ENCODE assay signal across 12 cellular contexts in genomic region chr5:97071101-97071500, GRCh38.
DNase-seq lines count a peak whose midpoint lies in the region; ATAC-seq and TF ChIP-seq lines count a peak whose summit lies in the region.
"Had no signal": no experiment of that assay in that cellular context is flagged by ENCODE, and none has a peak within 500 bp of the region (broad histone marks: within the 10 kb centered on the region; RNA-seq: fewer than 3 reads in every experiment).

No MANE protein-coding gene starts in this region.

- H3K4me3 ChIP-seq in BJ (ENCODE audit: low read depth, low read length) (no peak overlapping the region), PC-3 (ENCODE audit: low read length) (no peak overlapping the region), fibroblast of the aortic adventitia (ENCODE audit: low read depth, low read length) (no peak overlapping the region)
- H3K4me3 ChIP-seq: SK-N-MC had no signal

- H3K4me1 ChIP-seq in PC-3 (ENCODE audit: insufficient read depth, low read length) = no peaks in the 10 kb centered on the region

- peak; percentile 37; the same call in 1 of the 2 replicates for ATAC-seq in PC-3

- H3K4me2 ChIP-seq in PC-3 (ENCODE audit: low read length) = no peak overlapping the region

- CTCF ChIA-PET in BJ (lab: Yijun Ruan, JAX) (no interaction called here), PC-3 (lab: Charles Lee) (no interaction called here)

- no peaks in the 10 kb centered on the region for H3K36me3 ChIP-seq in BJ (ENCODE audit: control insufficient read depth, insufficient read depth, low read length)
- no peaks in the 10 kb centered on the region for H3K36me3 ChIP-seq in PC-3 (ENCODE audit: low read depth, low read length)

- intact Hi-C loops in PC-3 (cut with micrococcal nuclease) = no loop called here

- no peak overlapping the region for H2AFZ ChIP-seq in PC-3 (ENCODE audit: low read length)

- H3F3A ChIP-seq in PC-3 (ENCODE audit: low read length, unreplicated experiment) = no peaks in the 10 kb centered on the region

- POLR2A ChIA-PET in BJ (lab: Charles Lee) = interaction anchor here (0.6 kb wide), 1 partner anchor 55 kb away, joined by 3 read pairs; no protein-coding TSS in a partner anchor
- POLR2A ChIA-PET in PC-3 (lab: Charles Lee; ENCODE audit: unreplicated experiment) = no interaction called here

- H3K79me2 ChIP-seq in PC-3 (ENCODE audit: low read length) = no peaks in the 10 kb centered on the region

- no TSS peak for BruUV-seq in PC-3 (replicated peaks; lab: Mats Ljungman, UMichigan)

- DNase-seq in BJ (ENCODE audit: low read depth) (peak; percentile 27), PC-3 (peak; percentile 70), fibroblast of the aortic adventitia (ENCODE audit: low read depth) (peak; percentile 93), renal cortical epithelial cell (ENCODE audit: low read depth) (peak; percentile 95), NCI-H2227 (lab: John Stamatoyannopoulos, UW; ENCODE audit: unreplicated experiment) (no peak), activated gamma-delta T cell treated with Interleukin-2 at 50 U/mL for 16 hours (no peak)
- no peak for DNase-seq in activated naive CD4-positive, alpha-beta T cell treated with Interleukin-2 at 50 U/mL for 16 hours
- no peak for DNase-seq in activated CD4-positive, alpha-beta T cell treated with anti-CD3 and anti-CD28 coated beads for 48 hours
- DNase-seq: activated CD4-positive, alpha-beta memory T cell treated with anti-CD3 and anti-CD28 coated beads for 36 hours; CD8-positive, alpha-beta memory T cell; effector CD8-positive, alpha-beta T cell had no signal

- H3K9ac ChIP-seq in PC-3 (ENCODE audit: low read length) = no peak overlapping the region

- no peaks in the 10 kb centered on the region for H4K20me1 ChIP-seq in PC-3 (ENCODE audit: low read length)

- no peaks in the 10 kb centered on the region for H3K27me3 ChIP-seq in BJ (ENCODE audit: control insufficient read depth, insufficient read depth, low read length)
- no peaks in the 10 kb centered on the region for H3K27me3 ChIP-seq in PC-3 (ENCODE audit: low read length)

- H3K27ac ChIP-seq in PC-3 (ENCODE audit: low read length) = no peak overlapping the region
- H3K27ac ChIP-seq: SK-N-MC had no signal

- no peaks in the 10 kb centered on the region for H3K9me3 ChIP-seq in PC-3 (ENCODE audit: low read length)

- H3K9me2 ChIP-seq in PC-3 (replicated peaks; ENCODE audit: low read length) = no peaks in the 10 kb centered on the region

- TF ChIP-seq CTCF in BJ (IDR thresholded peaks at IDR 0.05; ENCODE audit: insufficient read depth, low read depth, low read length) (no peak), PC-3 (conservative IDR thresholded peaks at IDR 0.05; ENCODE audit: low read depth, low read length) (no peak), fibroblast of the aortic adventitia (IDR thresholded peaks at IDR 0.05; ENCODE audit: insufficient read depth, low read length) (no peak)

Comparison
In these comparisons a context has a peak if more than half of its experiments do, and no peak if none do; other contexts are left out.
1. DNase-seq: peak in BJ (single experiment), PC-3 (single experiment), fibroblast of the aortic adventitia (single experiment) and renal cortical epithelial cell (single experiment); none in NCI-H2227 (single experiment), activated naive CD4-positive, alpha-beta T cell treated with Interleukin-2 at 50 U/mL for 16 hours (single experiment), activated CD4-positive, alpha-beta T cell treated with anti-CD3 and anti-CD28 coated beads for 48 hours (single experiment) and activated gamma-delta T cell treated with Interleukin-2 at 50 U/mL for 16 hours (single experiment).